Comparison of ENCODE assay signal across 16 cellular contexts in the genomic region with DNA sequence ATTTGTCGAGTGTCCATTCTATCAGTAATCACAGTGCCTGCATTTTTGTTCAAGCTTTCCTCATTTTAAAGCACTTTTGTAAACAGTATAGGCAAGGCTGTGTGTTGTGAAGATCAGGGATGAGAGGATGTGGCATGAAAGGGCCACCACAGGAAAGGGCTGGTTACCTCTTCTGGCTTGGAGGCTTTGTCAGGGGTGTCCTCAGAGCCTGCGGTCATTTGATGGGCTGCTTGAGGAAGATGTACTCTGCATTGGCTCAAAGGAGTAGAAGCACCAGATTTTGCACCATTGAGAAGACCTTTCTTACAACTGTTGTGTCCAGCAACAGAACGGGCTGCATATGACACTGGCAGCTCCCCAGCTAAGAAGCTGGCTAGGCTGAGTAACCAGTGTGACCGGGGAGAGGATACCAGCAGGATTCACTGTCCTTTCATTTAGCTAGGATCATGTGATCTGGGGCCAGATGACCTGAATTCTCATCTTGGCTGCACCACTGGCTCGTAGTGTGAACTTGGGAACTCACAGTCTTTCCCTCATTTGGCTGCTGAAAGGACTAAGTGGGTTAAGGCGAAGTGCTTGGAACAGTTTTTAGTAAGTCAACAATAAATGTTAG.
"Had no signal": no experiment of that assay in that cellular context is flagged by ENCODE, and none has a peak within 500 bp of the region (broad histone marks: within the 10 kb centered on the region; RNA-seq: fewer than 3 reads in every experiment).

No MANE protein-coding gene starts in this region.

- DNase-seq: activated CD4-positive, alpha-beta T cell treated with anti-CD3 and anti-CD28 coated beads, Interleukin-2, amount 10 ng/mL, durations not matched to agents 24 days and 14 days; activated CD4-positive, CD25-positive, alpha-beta regulatory T cell; activated effector memory CD4-positive, alpha-beta T cell treated with Interleukin-2 at 50 U/mL for 16 hours; activated naive CD4-positive, alpha-beta T cell treated with anti-CD3 and anti-CD28 coated beads, Interleukin-2, amount 50 U/mL, for 16 hours; activated T-cell treated with anti-CD3 and anti-CD28 coated beads, Interleukin-2, amount 50 U/mL, for 24 hours; amniotic stem cell; effector CD8-positive, alpha-beta T cell; naive thymus-derived CD4-positive, alpha-beta T cell; posterior cingulate gyrus; retina; stimulated activated CD4-positive, alpha-beta T cell treated with anti-CD3 and anti-CD28 coated beads, Interleukin-15, amount 100 ng/mL, for 24 hours; stimulated activated CD4-positive, alpha-beta T cell treated with anti-CD3 and anti-CD28 coated beads, Interleukin-4, amount 100 ng/mL, for 24 hours; upper lobe of left lung had no signal

- H3K27ac ChIP-seq: upper lobe of left lung had no signal

- H3K36me3 ChIP-seq: upper lobe of left lung had no signal

- ATAC-seq: naive thymus-derived CD4-positive, alpha-beta T cell had no signal

- H3K4me3 Mint-ChIP-seq: activated CD4-positive, alpha-beta T cell treated with anti-CD3 and anti-CD28 coated beads, Interleukin-2, amount 10 ng/mL, durations not matched to agents 24 days and 14 days; activated T-cell treated with anti-CD3 and anti-CD28 coated beads, Interleukin-2, amount 50 U/mL, for 24 hours; stimulated activated naive CD8-positive, alpha-beta T cell treated with anti-CD3 and anti-CD28 coated beads, Interleukin-15, Interleukin-2, amounts not matched to agents 100 ng/mL and 50 ng/mL, for 24 hours; T-helper 2 cell treated with Interferon-gamma antibody and Interleukin-4, amounts not matched to agents 5 μg/mL and 100 μg/mL, for 36 hours had no signal

- H3K9me3 ChIP-seq: upper lobe of left lung had no signal

- H3K27me3 ChIP-seq: upper lobe of left lung had no signal

- H3K4me3 ChIP-seq: lung, upper lobe of left lung had no signal

- H3K27me3 Mint-ChIP-seq: activated CD4-positive, alpha-beta T cell treated with anti-CD3 and anti-CD28 coated beads, Interleukin-2, amount 10 ng/mL, durations not matched to agents 24 days and 14 days; activated T-cell treated with anti-CD3 and anti-CD28 coated beads, Interleukin-2, amount 50 U/mL, for 24 hours; naive thymus-derived CD4-positive, alpha-beta T cell; stimulated activated naive CD8-positive, alpha-beta T cell treated with anti-CD3 and anti-CD28 coated beads, Interleukin-15, Interleukin-2, amounts not matched to agents 100 ng/mL and 50 ng/mL, for 24 hours had no signal

- H3K9me3 Mint-ChIP-seq: activated T-cell treated with anti-CD3 and anti-CD28 coated beads, Interleukin-2, amount 50 U/mL, for 24 hours; stimulated activated naive CD8-positive, alpha-beta T cell treated with anti-CD3 and anti-CD28 coated beads, Interleukin-15, Interleukin-2, amounts not matched to agents 100 ng/mL and 50 ng/mL, for 24 hours had no signal

- H3K4me1 ChIP-seq: upper lobe of left lung had no signal

- H3K27ac Mint-ChIP-seq: activated CD4-positive, alpha-beta T cell treated with anti-CD3 and anti-CD28 coated beads, Interleukin-2, amount 10 ng/mL, durations not matched to agents 24 days and 14 days; activated T-cell treated with anti-CD3 and anti-CD28 coated beads, Interleukin-2, amount 50 U/mL, for 24 hours; stimulated activated naive CD8-positive, alpha-beta T cell treated with anti-CD3 and anti-CD28 coated beads, Interleukin-15, Interleukin-2, amounts not matched to agents 100 ng/mL and 50 ng/mL, for 24 hours; T-helper 2 cell treated with Interferon-gamma antibody and Interleukin-4, amounts not matched to agents 5 μg/mL and 100 μg/mL, for 36 hours had no signal
